In the genomic region with DNA sequence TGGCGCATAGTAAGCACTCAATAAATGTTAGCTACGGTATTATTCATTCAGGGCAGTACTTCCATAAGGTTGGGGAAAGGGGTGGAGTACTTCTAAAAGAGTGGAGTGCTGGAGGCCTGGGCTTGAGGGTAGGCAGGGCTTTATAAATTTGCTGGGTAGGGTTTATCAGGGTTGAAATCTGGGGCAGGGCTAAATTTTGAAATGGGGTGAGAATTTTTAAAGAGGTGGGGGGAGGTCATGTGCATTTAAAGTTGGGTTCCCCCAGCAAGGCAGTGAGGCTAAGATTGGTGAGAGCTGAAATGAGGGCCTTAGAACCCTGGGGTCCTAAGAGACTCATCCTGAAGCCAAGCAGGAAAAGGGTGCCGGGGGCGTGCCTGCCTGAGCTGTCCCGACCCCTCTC, we compare ENCODE assay signal across 1 cellular context.
TF ChIP-seq lines count a peak whose summit lies in the region.

No MANE protein-coding gene starts in this region.

TF ChIP-seq in IMR-90, 13 proteins besides CTCF, POLR2A, EP300 and RAD21:
- no peak for TF ChIP-seq FOS (IDR thresholded peaks at IDR 0.05; ENCODE audit: low read depth, low read length)
- TF ChIP-seq, protein P1, sequence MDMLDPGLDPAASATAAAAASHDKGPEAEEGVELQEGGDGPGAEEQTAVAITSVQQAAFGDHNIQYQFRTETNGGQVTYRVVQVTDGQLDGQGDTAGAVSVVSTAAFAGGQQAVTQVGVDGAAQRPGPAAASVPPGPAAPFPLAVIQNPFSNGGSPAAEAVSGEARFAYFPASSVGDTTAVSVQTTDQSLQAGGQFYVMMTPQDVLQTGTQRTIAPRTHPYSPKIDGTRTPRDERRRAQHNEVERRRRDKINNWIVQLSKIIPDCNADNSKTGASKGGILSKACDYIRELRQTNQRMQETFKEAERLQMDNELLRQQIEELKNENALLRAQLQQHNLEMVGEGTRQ (IDR thresholded peaks at IDR 0.05; ENCODE audit: low read depth, low read length) = no peak
- no peak for TF ChIP-seq RCOR1 (IDR thresholded peaks at IDR 0.05; ENCODE audit: insufficient replicate concordance, low read length)
- no peak for TF ChIP-seq ELK1 (IDR thresholded peaks at IDR 0.05; ENCODE audit: borderline replicate concordance, low read depth, low read length)
- TF ChIP-seq MXI1 (IDR thresholded peaks at IDR 0.05; ENCODE audit: borderline replicate concordance, low read depth, low read length) = no peak
- no peak for TF ChIP-seq MAZ (IDR thresholded peaks at IDR 0.05; ENCODE audit: borderline replicate concordance, low read depth, low read length)
- no peak for TF ChIP-seq CHD1 (IDR thresholded peaks at IDR 0.05; ENCODE audit: low read depth, low read length)
- no peak for TF ChIP-seq SMC3 (IDR thresholded peaks at IDR 0.05; ENCODE audit: low read depth, low read length)
- TF ChIP-seq RFX5 (IDR thresholded peaks at IDR 0.05; ENCODE audit: low read depth, low read length) = no peak
